In genomic region chr22:38755911-38756532, GRCh38 we compare ENCODE assay signal across 8 cellular contexts. TPM values are rescaled to one million over a fixed set of nuclear protein-coding genes. Genes with fewer than 3 reads are reported as not detected.
DNase-seq lines count a peak whose midpoint lies in the region; ATAC-seq and TF ChIP-seq lines count a peak whose summit lies in the region.

Gene SUN2, minus strand, starts transcription at chr22:38755998. Its CDS starts 3,370 bp downstream, at chr22:38752628.

- H3K79me1 ChIP-seq in trophoblast cell (ENCODE audit: low read length), result peaks cover 14% of the 10 kb centered on the region

- peak within 1 kb of the TSS; percentile 99 for H3K18ac ChIP-seq in trophoblast cell (ENCODE audit: low read length)

- H3K4me2 ChIP-seq in Karpas-422 (ENCODE audit: low read depth, low read length, poor library complexity, severe bottlenecking), result peak within 1 kb of the TSS; percentile 96
- peak within 1 kb of the TSS; percentile 96 for H3K4me2 ChIP-seq in trophoblast cell (ENCODE audit: low read length)

- peak within 1 kb of the TSS; percentile 94 for H3K4ac ChIP-seq in trophoblast cell (ENCODE audit: low read depth, low read length)

- no peak within 1 kb of the TSS for H3K23ac ChIP-seq in trophoblast cell (ENCODE audit: low read length)

- H2AFZ ChIP-seq in Karpas-422 (ENCODE audit: low read length) (peak within 1 kb of the TSS; percentile 95; the same call in 1 of the 2 replicates), trophoblast cell (ENCODE audit: insufficient read depth, low read length, poor library complexity) (peak within 1 kb of the TSS; percentile 97)

- peak; percentile 55 for ATAC-seq in GM21619 (IDR thresholded peaks at IDR 0.05; ENCODE audit: unreplicated experiment)
- ATAC-seq in activated naive CD8-positive, alpha-beta T cell treated with anti-CD3 and anti-CD28 coated beads, Interleukin-2, amount 50 U/mL, for 24 hours, result peak; percentile 70

- TF ChIP-seq CTCF in cardiac muscle cell (IDR thresholded peaks at IDR 0.05; ENCODE audit: low read depth, low read length) (no peak), tibial artery (IDR thresholded peaks at IDR 0.05) (no peak)

- H4K20me1 ChIP-seq in Karpas-422 (ENCODE audit: insufficient read depth, low read depth, low read length), result no peaks in the 10 kb centered on the region

- H3K27me3 Mint-ChIP-seq in activated naive CD8-positive, alpha-beta T cell treated with anti-CD3 and anti-CD28 coated beads, Interleukin-2, amount 50 U/mL, for 24 hours, result no peaks in the 10 kb centered on the region

- H4K12ac ChIP-seq in trophoblast cell (ENCODE audit: low read depth, low read length), result peak within 1 kb of the TSS; percentile 98

- intact Hi-C loops in tibial artery (cut with DNase I; ENCODE audit: low total_unique reads), result no loop called here

- peak within 1 kb of the TSS; percentile 95 for H4K8ac ChIP-seq in trophoblast cell (ENCODE audit: low read depth, low read length)

- no CpG with 5 or more reads among the region's 68 CpGs for WGBS in trophoblast cell (ENCODE audit: extremely low coverage, insufficient coverage, insufficient read length)

- H3K9me3 Mint-ChIP-seq in activated naive CD8-positive, alpha-beta T cell treated with anti-CD3 and anti-CD28 coated beads, Interleukin-2, amount 50 U/mL, for 24 hours, result no peaks in the 10 kb centered on the region

- H3K4me3 ChIP-seq in Karpas-422 (ENCODE audit: low read length) (peak within 1 kb of the TSS; percentile 88), cardiac muscle cell (peak within 1 kb of the TSS; percentile 84), trophoblast cell (ENCODE audit: low read depth, low read length) (peak within 1 kb of the TSS; percentile 84), tibial artery (peak within 1 kb of the TSS; percentile 68 to 76)

- peak within 1 kb of the TSS; percentile 94 for H2AK5ac ChIP-seq in trophoblast cell (ENCODE audit: low read length)

- H3K36me3 Mint-ChIP-seq in activated naive CD8-positive, alpha-beta T cell treated with anti-CD3 and anti-CD28 coated beads, Interleukin-2, amount 50 U/mL, for 24 hours (ENCODE audit: low read depth), result peaks cover 20% of the 10 kb centered on the region

- H2BK12ac ChIP-seq in trophoblast cell (ENCODE audit: low read length), result peak within 1 kb of the TSS; percentile 63

- H3K9me2 ChIP-seq in Karpas-422 (replicated peaks; ENCODE audit: insufficient read depth, low read length), result no peaks in the 10 kb centered on the region

- H3K9ac ChIP-seq in Karpas-422 (ENCODE audit: low read length) (peak within 1 kb of the TSS; percentile 80), trophoblast cell (ENCODE audit: low read length) (peak within 1 kb of the TSS; percentile 89)

- H3K9me3 ChIP-seq in Karpas-422 (ENCODE audit: low read length) (no peaks in the 10 kb centered on the region), cardiac muscle cell (ENCODE audit: low read depth) (no peaks in the 10 kb centered on the region), trophoblast cell (ENCODE audit: insufficient read depth, low read depth, low read length) (no peaks in the 10 kb centered on the region), tibial artery (no peaks in the 10 kb centered on the region)

- H4K91ac ChIP-seq in trophoblast cell (ENCODE audit: low read depth, low read length), result peak within 1 kb of the TSS; percentile 97

- H3K4me3 Mint-ChIP-seq in activated naive CD8-positive, alpha-beta T cell treated with anti-CD3 and anti-CD28 coated beads, Interleukin-2, amount 50 U/mL, for 24 hours, result peak within 1 kb of the TSS; percentile 92

- peaks cover 16% of the 10 kb centered on the region for H3K79me2 ChIP-seq in Karpas-422 (ENCODE audit: low read length)
- peaks cover 9% of the 10 kb centered on the region for H3K79me2 ChIP-seq in trophoblast cell (ENCODE audit: control insufficient read depth, insufficient read depth, low read length, poor library complexity)

- H3K4me1 ChIP-seq in Karpas-422 (ENCODE audit: low read length) (peaks cover 38% of the 10 kb centered on the region), cardiac muscle cell (ENCODE audit: low read depth) (peaks cover 2% of the 10 kb centered on the region), trophoblast cell (ENCODE audit: control insufficient read depth in 1 of 2, insufficient read depth in 2 of 2, low read length in 2 of 2) (peaks cover 16 to 23% of the 10 kb centered on the region in 2 experiments), tibial artery (peaks cover 3 to 46% (median 32%) of the 10 kb centered on the region in 4 donors)

- DNase-seq in EL (peak; percentile 85), Karpas-422 (peak; percentile 93), T follicular helper cell (ENCODE audit: low read depth) (peak; percentile 90), cardiac muscle cell (ENCODE audit: low read depth in 1 of 2, low spot score in 1 of 2) (peak; percentile 88 to 89), trophoblast cell (peak; percentile 78 to 86), tibial artery (peak; percentile 94 to 98)
- peak; percentile 95 for DNase-seq in activated naive CD8-positive, alpha-beta T cell treated with anti-CD3 and anti-CD28 coated beads, Interleukin-2, amount 50 U/mL, for 24 hours

- peak within 1 kb of the TSS; percentile 85 for H2BK5ac ChIP-seq in trophoblast cell (ENCODE audit: low read depth, low read length, poor library complexity)

- H3K4me1 Mint-ChIP-seq in activated naive CD8-positive, alpha-beta T cell treated with anti-CD3 and anti-CD28 coated beads, Interleukin-2, amount 50 U/mL, for 24 hours, result peaks cover 67% of the 10 kb centered on the region

- H3K14ac ChIP-seq in trophoblast cell (ENCODE audit: low read length), result peak within 1 kb of the TSS; percentile 98

- H3K36me3 ChIP-seq in Karpas-422 (ENCODE audit: insufficient read depth, low read length) (no peaks in the 10 kb centered on the region), cardiac muscle cell (peaks cover 14% of the 10 kb centered on the region), trophoblast cell (ENCODE audit: control insufficient read depth in 1 of 2, insufficient read depth in 2 of 2, low read length in 2 of 2) (peaks cover 19 to 20% of the 10 kb centered on the region in 2 experiments), tibial artery (peaks cover 19 to 21% (median 20%) of the 10 kb centered on the region in 3 donors)

- peak within 1 kb of the TSS; percentile 91 for H2BK120ac ChIP-seq in trophoblast cell (ENCODE audit: insufficient read depth, low read length, poor library complexity)

- no peaks in the 10 kb centered on the region for H3K27me3 ChIP-seq in Karpas-422 (ENCODE audit: low read length)
- no peaks in the 10 kb centered on the region for H3K27me3 ChIP-seq in cardiac muscle cell
- no peaks in the 10 kb centered on the region for H3K27me3 ChIP-seq in trophoblast cell (ENCODE audit: insufficient read depth, low read length)
- no peaks in the 10 kb centered on the region for H3K27me3 ChIP-seq in tibial artery

- peak within 1 kb of the TSS; percentile 86 for H3K27ac Mint-ChIP-seq in activated naive CD8-positive, alpha-beta T cell treated with anti-CD3 and anti-CD28 coated beads, Interleukin-2, amount 50 U/mL, for 24 hours

- H3K27ac ChIP-seq in Karpas-422 (ENCODE audit: low read length) (peak within 1 kb of the TSS; percentile 67), cardiac muscle cell (peak within 1 kb of the TSS; percentile 83), trophoblast cell (ENCODE audit: low read depth, low read length) (peak within 1 kb of the TSS; percentile 90), tibial artery (peak within 1 kb of the TSS; percentile 96 to 98)

RNA-seq across cellular contexts. Expression of gene SUN2, which starts in this region (rescaled TPM):
- 23.3 and 44.9 TPM in 2 replicates for total RNA-seq in Karpas-422 (2014; rRNA removed; shearing (Covaris generic); ENCODE audit: low replicate concordance)
- 41.4 and 105 TPM in 2 replicates for total RNA-seq in cardiac muscle cell
- polyA plus RNA-seq in cardiac muscle cell, result 28.0 and 78.1 TPM in 2 replicates
- polyA plus RNA-seq in trophoblast cell (2013), result 40.8 and 42.4 TPM in 2 replicates

Comparison
In these comparisons a context has a peak if more than half of its experiments do, and no peak if none do; other contexts are left out.
1. Peak in every context shown above with its lines: DNase-seq, ATAC-seq, H3K4me3 ChIP-seq and H3K27ac ChIP-seq.